ENCODE assay signal across 8 cellular contexts in the genomic region with DNA sequence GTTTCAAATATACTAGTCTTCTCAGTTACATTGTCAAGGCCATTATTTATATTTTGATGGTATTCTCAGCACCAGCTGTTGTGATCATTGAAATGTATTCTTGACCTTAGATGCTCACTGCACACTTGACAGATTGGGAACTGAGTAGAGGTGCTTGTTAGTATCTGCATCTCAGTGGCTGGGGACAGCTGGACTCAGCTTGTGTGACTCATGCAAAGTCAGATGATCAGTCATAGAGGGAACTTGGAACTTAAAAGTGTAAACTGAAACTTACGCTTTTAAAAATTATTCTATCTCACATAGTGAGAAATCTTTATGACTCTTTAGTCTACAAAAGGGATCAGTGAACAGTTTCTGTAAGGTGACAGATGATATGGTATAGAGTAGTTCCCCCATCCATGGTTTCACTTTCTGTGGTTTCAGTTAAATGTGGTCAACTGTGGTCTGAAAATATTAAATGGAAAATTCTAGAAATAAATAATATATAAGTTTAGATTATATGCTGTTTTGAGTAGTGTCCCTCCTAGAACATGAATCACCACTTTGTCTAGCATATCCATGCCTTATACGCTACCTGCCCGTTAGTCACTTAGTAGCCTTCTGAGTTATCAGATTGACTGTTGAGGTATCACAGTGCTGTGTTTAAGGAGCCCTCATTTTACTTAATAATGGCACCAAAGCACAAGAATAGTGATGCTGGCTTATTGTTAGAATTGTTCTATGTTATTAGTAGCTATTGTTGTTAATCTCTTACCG.
DNase-seq lines count a peak whose midpoint lies in the region; ATAC-seq and TF ChIP-seq lines count a peak whose summit lies in the region.
"Not testable (repeated sequence)": the region's sequence is repeated elsewhere in the genome, so short reads cannot be mapped to it uniquely, and the experiment has no call there.

No MANE protein-coding gene starts in this region.

- ATAC-seq in GM18505 (IDR thresholded peaks at IDR 0.05; ENCODE audit: unreplicated experiment): peak; percentile 91
- peak; percentile 97 for ATAC-seq in GM19035 (IDR thresholded peaks at IDR 0.05; ENCODE audit: unreplicated experiment)
- peak; percentile 98 for ATAC-seq in GM21381 (IDR thresholded peaks at IDR 0.05; ENCODE audit: unreplicated experiment)
- ATAC-seq in HG02588 (IDR thresholded peaks at IDR 0.05; ENCODE audit: unreplicated experiment): peak; percentile 98
- ATAC-seq in HG02973 (IDR thresholded peaks at IDR 0.05; ENCODE audit: unreplicated experiment): peak; percentile 96
- peak; percentile 93 for ATAC-seq in HG03196 (IDR thresholded peaks at IDR 0.05; ENCODE audit: unreplicated experiment)
- peak; percentile 95 for ATAC-seq in HG03575 (IDR thresholded peaks at IDR 0.05; ENCODE audit: extremely low read depth, insufficient number of reproducible peaks, low FRiP score, unreplicated experiment)
- ATAC-seq in foreskin keratinocyte: peak; percentile 80

- TF ChIP-seq POLR2A in GM18505 (IDR thresholded peaks at IDR 0.05; ENCODE audit: borderline replicate concordance, extremely low read depth, insufficient read depth, insufficient read length): not testable (repeated sequence)

- DNase-seq in foreskin keratinocyte: not testable (repeated sequence)

- not testable (repeated sequence) for H3K27ac ChIP-seq in foreskin keratinocyte

- H3K27me3 ChIP-seq in foreskin keratinocyte: not testable (repeated sequence)

- H3K4me1 ChIP-seq in foreskin keratinocyte: not testable (repeated sequence)

- TF ChIP-seq CTCF in foreskin keratinocyte (conservative IDR thresholded peaks at IDR 0.05): not testable (repeated sequence)
